In genomic region chr9:34732478-34732877, GRCh38 we compare ENCODE assay signal across 12 cellular contexts. TPM values are rescaled to one million over a fixed set of nuclear protein-coding genes. Genes with fewer than 3 reads are reported as not detected.
"Had no signal": no experiment of that assay in that cellular context is flagged by ENCODE, and none has a peak within 500 bp of the region (broad histone marks: within the 10 kb centered on the region; RNA-seq: fewer than 3 reads in every experiment).

No MANE protein-coding gene starts in this region.

- H3K9ac ChIP-seq: GM23248 had no signal

- ATAC-seq: GM23338, HCT116 had no signal

- H3K36me3 ChIP-seq: HAP-1 had no signal

- H3K4me3 ChIP-seq: GM23248, GM23338, HAP-1 had no signal

- H3K4me1 ChIP-seq: HAP-1 had no signal

- FAIRE-seq: H1, H54 had no signal

- DNase-seq: GM23248, GOT3, H7, H9, HCEC 1CT, HFFc6 had no signal

- H3K4me2 ChIP-seq: GM23338 had no signal

- H3K27ac ChIP-seq: GM23248 had no signal

- H3K9me3 ChIP-seq: HAP-1 had no signal

- H2AFZ ChIP-seq: GM23248, GM23338 had no signal

RNA-seq across cellular contexts. Expression of gene CCL21, which starts 22.5 kb away (rescaled TPM):
- total RNA-seq: GM23248, GM23338, H1, H4, H7, H9, HFFc6 had no signal
- polyA plus RNA-seq: GM23248, GM23338, H1 had no signal

RNA-seq across cellular contexts. Expression of gene CCL19, which starts 41.4 kb away (rescaled TPM):
- total RNA-seq: GM23248, GM23338, H1, H4, H7, H9, HFFc6 had no signal
- polyA plus RNA-seq: GM23248, GM23338, H1 had no signal
